In the genomic region with DNA sequence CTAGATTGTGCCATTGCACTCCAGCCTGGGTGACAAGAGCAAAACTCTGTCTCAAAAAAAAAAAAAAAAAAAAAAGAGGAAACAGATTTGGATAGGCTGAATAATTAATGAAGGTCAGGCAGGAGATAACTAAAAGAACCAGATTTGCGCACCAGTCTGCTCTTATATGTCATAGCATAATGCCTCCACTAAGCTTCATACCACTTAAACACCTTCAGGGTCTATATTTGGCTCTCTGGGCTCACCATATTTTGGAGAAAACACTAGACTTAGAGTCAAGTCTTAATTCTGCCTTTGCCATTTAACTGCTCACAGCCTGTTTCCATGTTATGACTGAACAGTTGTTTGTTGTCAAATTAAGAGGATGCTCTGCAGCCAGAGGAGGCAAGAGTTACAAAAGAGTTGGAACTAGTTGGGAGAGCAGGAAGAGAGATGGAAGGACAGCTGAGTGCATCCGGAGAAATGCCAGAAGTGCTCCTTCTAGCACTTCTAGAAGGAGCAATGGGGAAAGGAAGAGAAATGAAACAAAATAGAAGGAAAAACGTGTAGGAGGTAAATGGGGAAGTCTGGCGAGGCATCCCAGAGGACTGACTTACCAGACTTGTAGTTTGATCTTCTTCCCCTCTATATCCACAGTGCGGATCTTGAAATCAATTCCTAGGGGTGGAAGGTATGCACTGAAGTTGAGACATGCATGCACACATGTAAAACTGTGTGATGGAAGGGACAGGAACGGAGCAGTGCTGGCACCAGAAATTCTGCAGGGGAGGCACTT, we compare ENCODE assay signal across 11 cellular contexts. TPM values are rescaled to one million over a fixed set of nuclear protein-coding genes. Genes with fewer than 3 reads are reported as not detected.
A peak's percentile ranks its signal among the peaks of the same experiment; 100 is the strongest.
DNase-seq lines count a peak whose midpoint lies in the region; ATAC-seq and TF ChIP-seq lines count a peak whose summit lies in the region.
"Had no signal": no experiment of that assay in that cellular context is flagged by ENCODE, and none has a peak within 500 bp of the region (broad histone marks: within the 10 kb centered on the region; RNA-seq: fewer than 3 reads in every experiment).

No MANE protein-coding gene starts in this region.

- DNase-seq in heart right ventricle (no peak), right atrium auricular region (ENCODE audit: low spot score) (no peak), brain microvascular endothelial cell (no peak), mesendoderm (no peak), type B pancreatic cell (ENCODE audit: extremely low spot score, unreplicated experiment) (no peak), dermis blood vessel endothelial cell (no peak), SHP77 (lab: John Stamatoyannopoulos, UW) (no peak)
- DNase-seq: CD4-positive, CD25-positive, alpha-beta regulatory T cell; NCI-H2081 treated with DMSO at 0.1 percent for 48 hours; SJCRH30 had no signal

- peak overlapping the region; percentile 19 for H3K4me2 ChIP-seq in mesendoderm (ENCODE audit: low read length)

- H4K8ac ChIP-seq in mesendoderm (ENCODE audit: low read depth, low read length) = no peak overlapping the region

- H3K4me3 Mint-ChIP-seq in type B pancreatic cell = peak overlapping the region; percentile 75

- H3K79me1 ChIP-seq in mesendoderm (ENCODE audit: low read length) = peaks cover 7% of the 10 kb centered on the region

- H3K18ac ChIP-seq in mesendoderm (ENCODE audit: low read length) = no peak overlapping the region

- intact Hi-C loops in heart right ventricle (cut with DNase I) = loop anchor here in 4 of 10 donors (5.0 to 10.0 kb wide), 4 partner anchors 62 to 310 kb away; a partner anchor contains a TSS

- H2BK15ac ChIP-seq in mesendoderm (replicated peaks; ENCODE audit: low read depth) = no peak overlapping the region

- TF ChIP-seq CTCF in heart right ventricle (IDR thresholded peaks at IDR 0.05) (no peak), right atrium auricular region (IDR thresholded peaks at IDR 0.05) (no peak), brain microvascular endothelial cell (IDR thresholded peaks at IDR 0.05; ENCODE audit: low read depth, low read length, missing control alignments) (no peak), type B pancreatic cell (conservative IDR thresholded peaks at IDR 0.05) (no peak)

- H3K9me3 ChIP-seq in heart right ventricle = no peaks in the 10 kb centered on the region
- no peaks in the 10 kb centered on the region for H3K9me3 ChIP-seq in right atrium auricular region
- H3K9me3 ChIP-seq: SJCRH30 had no signal

- in situ Hi-C loops in brain microvascular endothelial cell (cut with HindIII; ENCODE audit: low pct_ligation_motif_present, low sequenced_read_pairs) = no loop called here

- H3K56ac ChIP-seq in mesendoderm (ENCODE audit: low read length) = peak overlapping the region; percentile 73

- H2BK5ac ChIP-seq in mesendoderm (ENCODE audit: low read length) = no peak overlapping the region

- peaks cover 0 to 39% (median 0%) of the 10 kb centered on the region in 9 donors for H3K36me3 ChIP-seq in heart right ventricle
- no peaks in the 10 kb centered on the region for H3K36me3 ChIP-seq in right atrium auricular region
- peaks cover 24% of the 10 kb centered on the region for H3K36me3 ChIP-seq in brain microvascular endothelial cell (replicated peaks)
- H3K36me3 ChIP-seq in mesendoderm (ENCODE audit: control insufficient read depth, insufficient read depth, low read length) = peaks cover 2% of the 10 kb centered on the region

- H2BK120ac ChIP-seq in mesendoderm (ENCODE audit: low read depth, low read length) = no peak overlapping the region

- 60 to 62% methylated on average over 6 of the region's 6 CpGs for WGBS in heart right ventricle, 2 donors
- WGBS in mesendoderm (ENCODE audit: extremely low coverage, insufficient coverage, low lambda C conversion rate) = no CpG with 5 or more reads among the region's 6 CpGs

- no peak overlapping the region for H4K5ac ChIP-seq in mesendoderm (ENCODE audit: low read length)

- peak overlapping the region; percentile 59 for H3K23ac ChIP-seq in mesendoderm (ENCODE audit: low read length)

- H3K27ac ChIP-seq in heart right ventricle = peak overlapping the region in 7 of 10 donors; percentile 74 to 91 (median 89)
- H3K27ac ChIP-seq in right atrium auricular region = peak overlapping the region in 1 of 2 donors; percentile 85
- no peak overlapping the region for H3K27ac ChIP-seq in brain microvascular endothelial cell
- H3K27ac ChIP-seq in mesendoderm (ENCODE audit: low read depth, low read length) = no peak overlapping the region
- H3K27ac ChIP-seq: SJCRH30 had no signal

- no peak for ATAC-seq in heart right ventricle
- ATAC-seq in GM21717 (IDR thresholded peaks at IDR 0.05; ENCODE audit: unreplicated experiment) = no peak

- H3K4me3 ChIP-seq in heart right ventricle (peak overlapping the region in 5 of 10 donors; percentile 53 to 71 (median 64)), right atrium auricular region (peak overlapping the region in 1 of 2 donors; percentile 64), brain microvascular endothelial cell (ENCODE audit: low read depth, low read length) (peak overlapping the region; percentile 71), mesendoderm (ENCODE audit: low read length) (no peak overlapping the region)

- no peaks in the 10 kb centered on the region for H3K9me3 Mint-ChIP-seq in type B pancreatic cell

- H3K27ac Mint-ChIP-seq in type B pancreatic cell = no peak overlapping the region

- H3K4ac ChIP-seq in mesendoderm (ENCODE audit: low read depth, low read length) = no peak overlapping the region

- peaks cover 20% of the 10 kb centered on the region for H3K4me1 Mint-ChIP-seq in type B pancreatic cell (ENCODE audit: unreplicated experiment)

- H2AK5ac ChIP-seq in mesendoderm (ENCODE audit: low read length) = no peak overlapping the region

- no peaks in the 10 kb centered on the region for H3K27me3 Mint-ChIP-seq in type B pancreatic cell

- H3K36me3 Mint-ChIP-seq in type B pancreatic cell = peaks cover 10% of the 10 kb centered on the region
- H3K36me3 Mint-ChIP-seq: CD4-positive, CD25-positive, alpha-beta regulatory T cell had no signal

- peak overlapping the region; percentile 66 for H3K9ac ChIP-seq in mesendoderm (ENCODE audit: low read length)

- H3K79me2 ChIP-seq in mesendoderm (ENCODE audit: control insufficient read depth, insufficient read depth, low read length) = peaks cover 9% of the 10 kb centered on the region

- H3K27me3 ChIP-seq in heart right ventricle = no peaks in the 10 kb centered on the region
- H3K27me3 ChIP-seq in right atrium auricular region = no peaks in the 10 kb centered on the region
- H3K27me3 ChIP-seq in brain microvascular endothelial cell (replicated peaks) = no peaks in the 10 kb centered on the region
- no peaks in the 10 kb centered on the region for H3K27me3 ChIP-seq in mesendoderm (ENCODE audit: insufficient read depth, low read length, poor library complexity)
- H3K27me3 ChIP-seq: SJCRH30 had no signal

- H3K4me1 ChIP-seq in heart right ventricle (peaks cover 8 to 43% (median 19%) of the 10 kb centered on the region in 9 donors), right atrium auricular region (peaks cover 0 to 26% of the 10 kb centered on the region in 2 donors), mesendoderm (ENCODE audit: control insufficient read depth, low read depth, low read length) (peaks cover 3% of the 10 kb centered on the region)
- H3K4me1 ChIP-seq: SJCRH30 had no signal

RNA-seq across cellular contexts. Expression of a gene that starts 1.8 kb away (rescaled TPM):
- total RNA-seq in heart right ventricle (10 to 100 TPM; 42.9 to 98.7 (median 54.2) TPM), right atrium auricular region (10 to 100 TPM; 25.7 to 34.8 TPM), type B pancreatic cell (ENCODE audit: low replicate concordance) (79.3 and 90.1 TPM in 2 replicates), dermis blood vessel endothelial cell (104 and 112 TPM in 2 replicates)
- polyA plus RNA-seq in heart right ventricle = 100 to 1,000 TPM in 1 of 2 donors, 10 to 100 TPM in 1; 89.9 to 114 TPM
- 270 TPM for polyA plus RNA-seq in mesendoderm (2013, experiment 1 of 2)
- polyA plus RNA-seq in mesendoderm (2013, experiment 2 of 2) = 280 TPM
- polyA plus RNA-seq: CD4-positive, CD25-positive, alpha-beta regulatory T cell had no signal

RNA-seq across cellular contexts. Expression of a gene that starts 6.2 kb away (rescaled TPM):
- total RNA-seq in heart right ventricle = 1,000 to 10,000 TPM in 1 of 10 donors, 100 to 1,000 TPM in 9; 586 to 1,105 (median 715) TPM
- 1,000 to 10,000 TPM; 2,780 to 8,165 TPM for polyA plus RNA-seq in heart right ventricle
- 1,000 to 10,000 TPM in 1 of 2 donors, 100 to 1,000 TPM in 1; 709 to 1,582 TPM for total RNA-seq in right atrium auricular region
- polyA plus RNA-seq in mesendoderm (2013, experiment 1 of 2) = 16,135 TPM
- polyA plus RNA-seq in mesendoderm (2013, experiment 2 of 2) = 16,181 TPM
- 2,370 and 2,920 TPM in 2 replicates for total RNA-seq in type B pancreatic cell (ENCODE audit: low replicate concordance)
- 348 and 1,017 TPM in 2 replicates for total RNA-seq in dermis blood vessel endothelial cell

RNA-seq across cellular contexts. Expression of a gene that starts 6.8 kb away (rescaled TPM):
- total RNA-seq in heart right ventricle = 10 to 100 TPM; 49.4 to 94.7 (median 56.8) TPM
- polyA plus RNA-seq in heart right ventricle = 100 to 1,000 TPM in 1 of 2 donors, 10 to 100 TPM in 1; 80.9 to 225 TPM
- total RNA-seq in right atrium auricular region = 100 to 1,000 TPM; 168 to 248 TPM
- 106 TPM for polyA plus RNA-seq in mesendoderm (2013, experiment 1 of 2)
- 103 TPM for polyA plus RNA-seq in mesendoderm (2013, experiment 2 of 2)
- 99.2 and 153 TPM in 2 replicates for total RNA-seq in type B pancreatic cell (ENCODE audit: low replicate concordance)
- 139 and 198 TPM in 2 replicates for total RNA-seq in dermis blood vessel endothelial cell

RNA-seq across cellular contexts. Expression of a gene that starts 16.6 kb away (rescaled TPM):
- total RNA-seq in heart right ventricle (1 to 10 TPM; 2.9 to 8.5 (median 4.1) TPM), right atrium auricular region (1 to 10 TPM; 4.9 to 5.6 TPM), type B pancreatic cell (ENCODE audit: low replicate concordance) (17.2 and 31.8 TPM in 2 replicates), dermis blood vessel endothelial cell (11.0 and 13.1 TPM in 2 replicates)
- polyA plus RNA-seq in heart right ventricle = 1 to 10 TPM; 5.6 to 7.6 TPM
- 15.2 TPM for polyA plus RNA-seq in mesendoderm (2013, experiment 1 of 2)
- polyA plus RNA-seq in mesendoderm (2013, experiment 2 of 2) = 13.7 TPM

RNA-seq across cellular contexts. Expression of a gene that starts 21.0 kb away (rescaled TPM):
- total RNA-seq in heart right ventricle (10 to 100 TPM; 27.6 to 63.0 (median 34.3) TPM), right atrium auricular region (10 to 100 TPM; 56.7 to 95.4 TPM), type B pancreatic cell (ENCODE audit: low replicate concordance) (75.7 and 93.4 TPM in 2 replicates), dermis blood vessel endothelial cell (153 and 161 TPM in 2 replicates)
- polyA plus RNA-seq in heart right ventricle = 100 to 1,000 TPM in 1 of 2 donors, 10 to 100 TPM in 1; 24.6 to 102 TPM
- 162 TPM for polyA plus RNA-seq in mesendoderm (2013, experiment 1 of 2)
- 160 TPM for polyA plus RNA-seq in mesendoderm (2013, experiment 2 of 2)

Comparison
In these comparisons a context has a peak if more than half of its experiments do, and no peak if none do; other contexts are left out.
1. H3K27ac ChIP-seq: peak in heart right ventricle (7 of 10); none in brain microvascular endothelial cell (single experiment) and mesendoderm (single experiment).